ENCODE assay signal across 8 cellular contexts in genomic region chr4:41257901-41258300, GRCh38. TPM values are rescaled to one million over a fixed set of nuclear protein-coding genes. Genes with fewer than 3 reads are reported as not detected.
DNase-seq lines count a peak whose midpoint lies in the region; ATAC-seq and TF ChIP-seq lines count a peak whose summit lies in the region.

No MANE protein-coding gene starts in this region.

- no peaks in the 10 kb centered on the region; the same call in 1 of the 2 replicates for H4K20me1 ChIP-seq in SU-DHL-6 (ENCODE audit: low read depth, low read length)

- H3K9me3 ChIP-seq in SU-DHL-6 (ENCODE audit: insufficient read depth, low read length) (no peaks in the 10 kb centered on the region), right cardiac atrium (ENCODE audit: control insufficient read depth, low read length) (no peaks in the 10 kb centered on the region), spleen (no peaks in the 10 kb centered on the region)

- H3K4me1 ChIP-seq in right cardiac atrium (ENCODE audit: control insufficient read depth, insufficient read depth, low read length) (no peaks in the 10 kb centered on the region), spleen (peaks cover 2 to 19% (median 17%) of the 10 kb centered on the region in 6 donors)

- no peaks in the 10 kb centered on the region for H3K9me2 ChIP-seq in SU-DHL-6 (replicated peaks; ENCODE audit: insufficient read depth, low read length)

- peaks cover 17% of the 10 kb centered on the region for H3K79me2 ChIP-seq in SU-DHL-6 (ENCODE audit: insufficient read depth, low read length)

- no peaks in the 10 kb centered on the region for H3F3A ChIP-seq in SU-DHL-6 (ENCODE audit: insufficient read depth)

- TF ChIP-seq POLR2A in spleen (IDR thresholded peaks at IDR 0.05), result no peak

- peak overlapping the region; percentile 69 for H3K4me2 ChIP-seq in SU-DHL-6 (ENCODE audit: low read depth, low read length, poor library complexity, severe bottlenecking)

- DNase-seq in NCI-H748 (lab: John Stamatoyannopoulos, UW; ENCODE audit: unreplicated experiment) (peak; percentile 50), NCI-H748 treated with DMSO at 0.1 percent for 48 hours (lab: John Stamatoyannopoulos, UW) (no peak), right cardiac atrium (no peak), spleen (no peak), NCI-H2196 (lab: John Stamatoyannopoulos, UW; ENCODE audit: unreplicated experiment) (no peak), omental fat pad (ENCODE audit: low spot score) (no peak), ureter (ENCODE audit: low spot score) (no peak)

- TF ChIP-seq CTCF in SU-DHL-6 (IDR thresholded peaks at IDR 0.05; ENCODE audit: insufficient read depth, low read length, poor library complexity, severe bottlenecking) (no peak), spleen (IDR thresholded peaks at IDR 0.05 in 8 of 11, conservative IDR thresholded peaks at IDR 0.05 in 3 of 11) (no peak), omental fat pad (IDR thresholded peaks at IDR 0.05) (no peak)

- H3K36me3 ChIP-seq in SU-DHL-6 (ENCODE audit: low read length) (no peaks in the 10 kb centered on the region), spleen (no peaks in the 10 kb centered on the region)

- H2AFZ ChIP-seq in SU-DHL-6 (ENCODE audit: low read depth, low read length, severe bottlenecking), result no peak overlapping the region

- H3K27me3 ChIP-seq in SU-DHL-6 (ENCODE audit: low read length), result no peaks in the 10 kb centered on the region
- no peaks in the 10 kb centered on the region for H3K27me3 ChIP-seq in right cardiac atrium (ENCODE audit: control insufficient read depth, insufficient read depth)
- peaks cover 0 to 75% (median 35%) of the 10 kb centered on the region in 7 donors for H3K27me3 ChIP-seq in spleen (replicated peaks in 1 of 7)

- no peak for ATAC-seq in right cardiac atrium
- no peak for ATAC-seq in omental fat pad (ENCODE audit: low FRiP score)

- H3K4me3 ChIP-seq in SU-DHL-6 (ENCODE audit: insufficient read depth, low read length, poor library complexity, severe bottlenecking) (peak overlapping the region; percentile 74), right cardiac atrium (ENCODE audit: low read length) (peak overlapping the region; percentile 44), spleen (peak overlapping the region in 7 of 8 donors; percentile 29 to 72 (median 42))

- 35% methylated on average over 11 of the region's 11 CpGs for WGBS in right cardiac atrium
- 20 to 30% (median 24%) methylated on average over 9 to 11 of the region's 11 CpGs for WGBS in spleen, 5 donors

- intact Hi-C loops in right cardiac atrium (cut with DNase I), result no loop called here
- intact Hi-C loops in spleen (cut with DNase I; ENCODE audit: low total_unique reads), result no loop called here

- H3K27ac ChIP-seq in SU-DHL-6 (ENCODE audit: low read depth, low read length) (peak overlapping the region; percentile 35), right cardiac atrium (ENCODE audit: low read length) (no peak overlapping the region), spleen (no peak overlapping the region)

- H3K9ac ChIP-seq in SU-DHL-6 (ENCODE audit: low read length), result peak overlapping the region; percentile 85

RNA-seq across cellular contexts. Expression of gene UCHL1, which starts 1.2 kb away (rescaled TPM):
- total RNA-seq in right cardiac atrium (10 to 100 TPM in 3 of 4 donors, 1 to 10 TPM in 1; 8.3 to 47.7 (median 28.4) TPM), spleen (1 to 10 TPM; 1.6 to 7.4 (median 3.0) TPM), omental fat pad (100 to 1,000 TPM in 3 of 4 donors, 10 to 100 TPM in 1; 15.3 to 205 (median 163) TPM), ureter (8.6 TPM)
- polyA plus RNA-seq in right cardiac atrium (63.9 TPM), spleen (10 to 100 TPM in 1 of 3 donors, 1 to 10 TPM in 2; 3.5 to 11.2 (median 9.1) TPM)

RNA-seq across cellular contexts. Expression of gene APBB2, which starts 43.6 kb away (rescaled TPM):
- 10 to 100 TPM; 36.6 to 46.2 (median 39.6) TPM for total RNA-seq in right cardiac atrium
- 12.7 TPM for polyA plus RNA-seq in right cardiac atrium
- total RNA-seq in spleen, result 100 to 1,000 TPM in 2 of 7 donors, 10 to 100 TPM in 5; 49.2 to 115 (median 82.7) TPM
- polyA plus RNA-seq in spleen, result 1 to 10 TPM; 4.0 to 8.3 (median 5.1) TPM
- total RNA-seq in omental fat pad, result 100 to 1,000 TPM in 2 of 4 donors, 10 to 100 TPM in 2; 76.6 to 138 (median 113) TPM
- 52.6 TPM for total RNA-seq in ureter
